Comparison of ENCODE assay signal across 13 cellular contexts in genomic region chr18:45166341-45167108, GRCh38.
DNase-seq lines count a peak whose midpoint lies in the region; ATAC-seq, FAIRE-seq and TF ChIP-seq lines count a peak whose summit lies in the region.
"Had no signal": no experiment of that assay in that cellular context is flagged by ENCODE, and none has a peak within 500 bp of the region (broad histone marks: within the 10 kb centered on the region; RNA-seq: fewer than 3 reads in every experiment).

No MANE protein-coding gene starts in this region.

- H3K9me1 ChIP-seq in keratinocyte (ENCODE audit: control insufficient read depth, extremely low read depth, insufficient read depth, low read length), result no peaks in the 10 kb centered on the region

- no peaks in the 10 kb centered on the region for H3K27me3 ChIP-seq in adipocyte (replicated peaks; ENCODE audit: control insufficient read depth, insufficient read depth, low read length)
- H3K27me3 ChIP-seq in keratinocyte (ENCODE audit: control insufficient read depth, extremely low read depth, insufficient read depth, low read length), result no peaks in the 10 kb centered on the region
- H3K27me3 ChIP-seq in esophagus squamous epithelium, result no peaks in the 10 kb centered on the region
- H3K27me3 ChIP-seq: upper lobe of right lung had no signal

- H3K4me1 ChIP-seq in adipocyte (ENCODE audit: control insufficient read depth, insufficient read depth, low read length), result peaks cover 73% of the 10 kb centered on the region
- H3K4me1 ChIP-seq in keratinocyte (ENCODE audit: control insufficient read depth, extremely low read depth, insufficient read depth, low read length), result peaks cover 45% of the 10 kb centered on the region
- peaks cover 0 to 24% (median 8%) of the 10 kb centered on the region in 3 donors for H3K4me1 ChIP-seq in esophagus squamous epithelium
- H3K4me1 ChIP-seq: upper lobe of right lung had no signal

- WGBS in esophagus squamous epithelium, 2 donors, result 40 to 63% methylated on average over 5 of the region's 8 CpGs

- CTCF ChIA-PET in AG04449 (lab: Yijun Ruan, JAX), result interaction anchor here (1.6 kb wide), 1 partner anchor 46 kb away, joined by 4 read pairs; no protein-coding TSS in a partner anchor

- ATAC-seq in HG02588 (IDR thresholded peaks at IDR 0.05; ENCODE audit: unreplicated experiment), result no peak
- ATAC-seq: upper lobe of right lung had no signal

- H2AFZ ChIP-seq in keratinocyte (ENCODE audit: control insufficient read depth, low read length), result no peak overlapping the region

- H3K9me3 ChIP-seq in adipocyte (ENCODE audit: control insufficient read depth, low read length) (no peaks in the 10 kb centered on the region), keratinocyte (ENCODE audit: control insufficient read depth, low read depth, low read length) (no peaks in the 10 kb centered on the region), esophagus squamous epithelium (no peaks in the 10 kb centered on the region)
- H3K9me3 ChIP-seq: upper lobe of right lung had no signal

- H3K79me2 ChIP-seq in keratinocyte (ENCODE audit: control insufficient read depth, insufficient read depth, low read length), result no peaks in the 10 kb centered on the region

- POLR2A ChIA-PET in AG04449 (lab: Yijun Ruan, JAX), result no interaction called here

- peak overlapping the region; percentile 65 for H3K4me2 ChIP-seq in keratinocyte (ENCODE audit: control insufficient read depth, extremely low read depth, insufficient read depth, low read depth, low read length)

- dilution Hi-C loops in keratinocyte (cut with MboI; ENCODE audit: extremely low pct_ligation_motif_present, low sequenced_read_pairs), result no loop called here

- no peak overlapping the region for H3K4me3 ChIP-seq in AG04449 (ENCODE audit: low read depth, low read length)
- H3K4me3 ChIP-seq in HFF-Myc (replicated peaks; ENCODE audit: low read depth, low read length), result no peak overlapping the region
- H3K4me3 ChIP-seq in adipocyte (ENCODE audit: low read length), result no peak overlapping the region
- no peak overlapping the region for H3K4me3 ChIP-seq in keratinocyte (ENCODE audit: control insufficient read depth in 2 of 3, extremely low read depth in 1 of 3, insufficient read depth in 2 of 3, low read depth in 1 of 3, low read length in 3 of 3)
- no peak overlapping the region for H3K4me3 ChIP-seq in esophagus squamous epithelium
- H3K4me3 ChIP-seq: upper lobe of right lung had no signal

- H3K9ac ChIP-seq in adipocyte (ENCODE audit: low read length) (no peak overlapping the region), keratinocyte (ENCODE audit: control insufficient read depth, extremely low read depth, insufficient read depth, low read length) (no peak overlapping the region)

- DNase-seq in AG04449 (ENCODE audit: low read depth, low spot score) (peak; percentile 86), HFF-Myc (ENCODE audit: extremely low read depth, low read depth) (peak; percentile 62), adipocyte (ENCODE audit: low read depth) (peak; percentile 92), keratinocyte (ENCODE audit: low read depth, low spot score) (no peak), esophagus squamous epithelium (lab: John Stamatoyannopoulos, UW) (no peak), T-helper 2 cell (no peak)
- no peak for DNase-seq in effector CD8-positive, alpha-beta T cell (lab: John Stamatoyannopoulos, UW)
- DNase-seq: activated T-cell treated with anti-CD3 and anti-CD28 coated beads, Interleukin-2, amount 50 U/mL, for 4 hours; C1 segment of cervical spinal cord; central memory CD4-positive, alpha-beta T cell; KBM-7; upper lobe of right lung had no signal

- intact Hi-C loops in esophagus squamous epithelium (cut with DNase I), result no loop called here

- no peaks in the 10 kb centered on the region for H4K20me1 ChIP-seq in keratinocyte (ENCODE audit: control insufficient read depth, extremely low read depth, insufficient read depth, low read length)

- peak; percentile 95 for FAIRE-seq in keratinocyte (lab: Jason Lieb, UNC)

- H3K27ac ChIP-seq in keratinocyte (ENCODE audit: control insufficient read depth, insufficient read depth, low read length) (peak overlapping the region; percentile 86), esophagus squamous epithelium (no peak overlapping the region)
- H3K27ac ChIP-seq: upper lobe of right lung had no signal

- no peak for TF ChIP-seq POLR2A in esophagus squamous epithelium (IDR thresholded peaks at IDR 0.05)

- H3K36me3 ChIP-seq in adipocyte (ENCODE audit: control insufficient read depth, insufficient read depth, low read length, severe bottlenecking) (no peaks in the 10 kb centered on the region), keratinocyte (ENCODE audit: control insufficient read depth in 2 of 2, extremely low read depth in 1 of 2, insufficient read depth in 2 of 2, low read length in 2 of 2) (no peaks in the 10 kb centered on the region), esophagus squamous epithelium (no peaks in the 10 kb centered on the region)
- H3K36me3 ChIP-seq: upper lobe of right lung had no signal

- TF ChIP-seq CTCF in AG04449 (IDR thresholded peaks at IDR 0.05; ENCODE audit: insufficient read depth, low read length, missing control alignments) (no peak), HFF-Myc (IDR thresholded peaks at IDR 0.05; ENCODE audit: low read depth, low read length, missing control alignments) (no peak), keratinocyte (optimal IDR thresholded peaks at IDR 0.05 in 1 of 3, IDR thresholded peaks at IDR 0.05 in 1 of 3, conservative IDR thresholded peaks at IDR 0.05 in 1 of 3; ENCODE audit: extremely low read depth in 1 of 3, insufficient read depth in 2 of 3, low read length in 3 of 3) (no peak), esophagus squamous epithelium (IDR thresholded peaks at IDR 0.05) (no peak)

Comparison
In these comparisons a context has a peak if more than half of its experiments do, and no peak if none do; other contexts are left out.
1. DNase-seq: peak in AG04449 (single experiment), HFF-Myc (single experiment) and adipocyte (single experiment); none in keratinocyte (single experiment), esophagus squamous epithelium (single experiment), T-helper 2 cell (0 of 5) and effector CD8-positive, alpha-beta T cell (single experiment).